ENCODE assay signal across 37 cellular contexts in genomic region chr16:12206031-12206748, GRCh38.
"Had no signal": no experiment of that assay in that cellular context is flagged by ENCODE, and none has a peak within 500 bp of the region (broad histone marks: within the 10 kb centered on the region; RNA-seq: fewer than 3 reads in every experiment).

No MANE protein-coding gene starts in this region.

- H3K4me2 ChIP-seq: KMS-11 had no signal

- H3K36me3 Mint-ChIP-seq: activated CD8-positive, alpha-beta memory T cell treated with anti-CD3 and anti-CD28 coated beads, Interleukin-2, amount 10 ng/mL, durations not matched to agents 7 days and 5 days had no signal

- H3K4me3 ChIP-seq: Peyer's patch had no signal

- H3K27me3 ChIP-seq: brain microvascular endothelial cell, Peyer's patch had no signal

- H3K27ac Mint-ChIP-seq: activated CD4-positive, alpha-beta memory T cell treated with anti-CD3 and anti-CD28 coated beads, Interleukin-2, amount 10 ng/mL, durations not matched to agents 7 days and 5 days; activated CD8-positive, alpha-beta memory T cell treated with anti-CD3 and anti-CD28 coated beads, Interleukin-2, amount 10 ng/mL, durations not matched to agents 7 days and 5 days; activated naive CD8-positive, alpha-beta T cell treated with anti-CD3 and anti-CD28 coated beads for 36 hours; activated T-cell treated with anti-CD3 and anti-CD28 coated beads, Interleukin-2, amount 50 U/mL, for 72 hours; activated T-helper 17 cell treated with anti-CD3 and anti-CD28 coated beads, Interleukin-2, amount 50 U/mL, for 72 hours had no signal

- H3K9me3 ChIP-seq: Peyer's patch had no signal

- H3K9ac ChIP-seq: KMS-11 had no signal

- H3K36me3 ChIP-seq: brain microvascular endothelial cell, Peyer's patch, WERI-Rb-1 had no signal

- H3K4me1 ChIP-seq: Peyer's patch had no signal

- H3K27ac ChIP-seq: brain microvascular endothelial cell, KMS-11, Peyer's patch, WERI-Rb-1 had no signal

- H3K4me1 Mint-ChIP-seq: activated CD8-positive, alpha-beta memory T cell treated with anti-CD3 and anti-CD28 coated beads, Interleukin-2, amount 10 ng/mL, durations not matched to agents 7 days and 5 days had no signal

- H3K4me3 Mint-ChIP-seq: activated CD4-positive, alpha-beta memory T cell treated with anti-CD3 and anti-CD28 coated beads, Interleukin-2, amount 10 ng/mL, durations not matched to agents 7 days and 5 days; activated CD8-positive, alpha-beta memory T cell treated with anti-CD3 and anti-CD28 coated beads, Interleukin-2, amount 10 ng/mL, durations not matched to agents 7 days and 5 days; activated naive CD8-positive, alpha-beta T cell treated with anti-CD3 and anti-CD28 coated beads for 36 hours; activated T-cell treated with anti-CD3 and anti-CD28 coated beads, Interleukin-2, amount 50 U/mL, for 72 hours; activated T-helper 17 cell treated with anti-CD3 and anti-CD28 coated beads, Interleukin-2, amount 50 U/mL, for 72 hours had no signal

- ATAC-seq: activated CD8-positive, alpha-beta memory T cell treated with anti-CD3 and anti-CD28 coated beads, Interleukin-2, amount 10 ng/mL, durations not matched to agents 7 days and 5 days; activated T-cell treated with anti-CD3 and anti-CD28 coated beads, Interleukin-2, amount 50 U/mL, for 72 hours; activated T-helper 17 cell treated with anti-CD3 and anti-CD28 coated beads, Interleukin-2, amount 50 U/mL, for 72 hours; PC-3; SK-N-SH treated with all-trans-retinoic acid at 6 μM for 48 hours had no signal

- DNase-seq: activated CD4-positive, alpha-beta memory T cell treated with anti-CD3 and anti-CD28 coated beads, Interleukin-2, amount 10 ng/mL, durations not matched to agents 7 days and 5 days; activated CD4-positive, alpha-beta T cell treated with anti-CD3 and anti-CD28 coated beads for 1 hour; activated CD4-positive, alpha-beta T cell treated with anti-CD3 and anti-CD28 coated beads for 48 hours; activated CD4-positive, CD25-positive, alpha-beta regulatory T cell; activated CD8-positive, alpha-beta memory T cell treated with anti-CD3 and anti-CD28 coated beads for 24 hours; activated CD8-positive, alpha-beta memory T cell treated with anti-CD3 and anti-CD28 coated beads, Interleukin-2, amount 10 ng/mL, durations not matched to agents 7 days and 5 days; activated CD8-positive, alpha-beta memory T cell treated with anti-CD3 and anti-CD28 coated beads, Interleukin-2, amount 50 U/mL, for 48 hours; activated effector memory CD4-positive, alpha-beta T cell treated with anti-CD3 and anti-CD28 coated beads, Interleukin-2, amount 50 U/mL, for 16 hours; activated naive CD4-positive, alpha-beta T cell; activated naive CD4-positive, alpha-beta T cell treated with anti-CD3 and anti-CD28 coated beads, Interleukin-2, amount 50 U/mL, for 16 hours; activated naive CD8-positive, alpha-beta T cell treated with anti-CD3 and anti-CD28 coated beads for 36 hours; activated T-cell treated with anti-CD3 and anti-CD28 coated beads, Interleukin-2, amount 50 U/mL, for 72 hours; amniotic stem cell; aorta; brain microvascular endothelial cell; central memory CD4-positive, alpha-beta T cell; NCI-H1048; NCI-H1105 treated with DMSO at 0.1 percent for 48 hours; NCI-H1436; NCI-H1694; NCI-H1930; NCI-H2081 treated with DMSO at 0.1 percent for 48 hours; NCI-H510A treated with DMSO at 0.1 percent for 48 hours; NCI-H526 treated with DMSO at 0.1 percent for 48 hours; NCI-H774; NK-92 treated with Interleukin-12 subunit alpha and Interleukin-12 subunit beta, amount 100 ng/mL, for 24 hours; PC-3; Peyer's patch; RPMI8226; SIG-M5; SW 1271; T-helper 1 cell; T-helper 9 cell; WERI-Rb-1 had no signal

- H3K27me3 Mint-ChIP-seq: activated CD4-positive, alpha-beta memory T cell treated with anti-CD3 and anti-CD28 coated beads, Interleukin-2, amount 10 ng/mL, durations not matched to agents 7 days and 5 days; activated CD8-positive, alpha-beta memory T cell treated with anti-CD3 and anti-CD28 coated beads, Interleukin-2, amount 10 ng/mL, durations not matched to agents 7 days and 5 days; activated naive CD8-positive, alpha-beta T cell treated with anti-CD3 and anti-CD28 coated beads for 36 hours; activated T-helper 17 cell treated with anti-CD3 and anti-CD28 coated beads, Interleukin-2, amount 50 U/mL, for 72 hours had no signal

- H3K9me3 Mint-ChIP-seq: activated CD4-positive, alpha-beta memory T cell treated with anti-CD3 and anti-CD28 coated beads, Interleukin-2, amount 10 ng/mL, durations not matched to agents 7 days and 5 days; activated naive CD8-positive, alpha-beta T cell treated with anti-CD3 and anti-CD28 coated beads for 36 hours; activated T-cell treated with anti-CD3 and anti-CD28 coated beads, Interleukin-2, amount 50 U/mL, for 72 hours; activated T-helper 17 cell treated with anti-CD3 and anti-CD28 coated beads, Interleukin-2, amount 50 U/mL, for 72 hours had no signal
